In the genomic region with DNA sequence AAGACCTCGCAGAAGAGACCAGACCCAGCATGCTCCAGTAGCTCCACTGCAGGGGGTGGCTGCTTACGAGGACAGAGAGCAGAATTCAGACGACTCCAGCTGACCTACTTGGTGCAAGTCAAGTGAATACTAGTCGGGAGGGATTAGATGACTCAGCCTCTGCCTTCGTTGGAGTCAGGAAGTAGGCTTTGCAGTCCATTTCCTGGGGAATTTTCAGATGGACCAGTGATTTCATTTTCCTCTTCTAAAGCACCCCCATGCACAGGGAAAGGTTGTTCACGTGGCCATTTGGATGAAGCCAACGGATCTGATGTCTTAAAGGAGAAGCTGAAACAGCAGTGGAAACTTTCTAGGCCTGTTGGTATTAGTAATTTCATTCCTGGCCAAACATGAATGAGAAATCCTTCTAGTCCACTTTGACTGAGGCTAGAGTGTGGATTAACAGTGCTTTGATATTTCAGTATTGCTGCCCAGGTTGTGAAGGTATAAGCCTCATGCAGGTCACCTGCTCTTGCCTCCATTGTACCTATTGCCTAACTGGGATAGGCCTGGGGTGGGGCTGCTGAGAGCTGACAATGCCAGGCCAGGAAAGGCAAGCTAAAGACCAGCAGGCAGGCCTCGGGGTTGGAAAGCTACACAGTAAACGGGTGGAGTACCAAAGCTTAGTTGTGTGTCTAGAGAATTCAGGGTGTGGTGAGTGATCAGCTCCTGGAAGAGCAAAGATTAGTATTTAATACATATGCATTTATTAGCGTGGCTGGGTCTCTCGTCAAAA, we compare ENCODE assay signal across 8 cellular contexts.
DNase-seq lines count a peak whose midpoint lies in the region; ATAC-seq, FAIRE-seq and TF ChIP-seq lines count a peak whose summit lies in the region.

No MANE protein-coding gene starts in this region.

- H3K4me1 ChIP-seq in H1 (replicated peaks in 1 of 4; ENCODE audit: control insufficient read depth in 3 of 4, insufficient read depth in 4 of 4, low read length in 3 of 4), result peaks cover 0 to 9% (median 6%) of the 10 kb centered on the region in 4 experiments; a peak in 5 of 7 replicates
- peaks cover 42% of the 10 kb centered on the region for H3K4me1 ChIP-seq in osteoblast (ENCODE audit: insufficient read depth, low read length)

- no peak overlapping the region for H3K4me2 ChIP-seq in H1 (ENCODE audit: insufficient read depth in 1 of 2, low read depth in 2 of 2, low read length in 2 of 2)
- peak overlapping the region; percentile 46 for H3K4me2 ChIP-seq in osteoblast (ENCODE audit: insufficient read depth, low read length)

- TF ChIP-seq POLR2A in H1 (IDR thresholded peaks at IDR 0.05; ENCODE audit: control extremely low read depth in 1 of 2, low read depth in 2 of 2, low read length in 2 of 2), result no peak

- no peak overlapping the region for H4K91ac ChIP-seq in H1 (replicated peaks; ENCODE audit: insufficient read length, low read length)

- H2AK5ac ChIP-seq in H1 (ENCODE audit: low read depth, low read length), result no peak overlapping the region

- no peak overlapping the region for H3K14ac ChIP-seq in H1 (ENCODE audit: insufficient read length)

- CTCF ChIA-PET in H1 (lab: Charles Lee; ENCODE audit: partially characterized antibody), result interaction anchor here (1.4 to 1.7 kb wide), 3 partner anchors 10 to 35 kb away, joined by 3 to 5 read pairs (median 4); no protein-coding TSS in a partner anchor

- no peak for TF ChIP-seq EP300 in H1 (IDR thresholded peaks at IDR 0.05; ENCODE audit: borderline replicate concordance in 1 of 2, low read depth in 2 of 2, low read length in 2 of 2)

- H2AFZ ChIP-seq in H1 (ENCODE audit: low read length) (no peak overlapping the region), osteoblast (ENCODE audit: low read length) (peak overlapping the region; percentile 24)

- no peak overlapping the region for H4K8ac ChIP-seq in H1 (ENCODE audit: extremely low read depth, insufficient read depth, low read length)

- H3K27me3 ChIP-seq in H1 (replicated peaks in 1 of 4; ENCODE audit: control insufficient read depth in 3 of 4, extremely low read depth in 1 of 4, insufficient read depth in 3 of 4, low read length in 3 of 4) (no peaks in the 10 kb centered on the region), osteoblast (ENCODE audit: insufficient read depth, low read length) (no peaks in the 10 kb centered on the region)

- H3K9me3 ChIP-seq in H1 (ENCODE audit: insufficient read depth in 2 of 2, low read depth in 1 of 2, low read length in 1 of 2) (no peaks in the 10 kb centered on the region), osteoblast (ENCODE audit: low read depth, low read length) (no peaks in the 10 kb centered on the region)

- no peak overlapping the region for H3K56ac ChIP-seq in H1 (replicated peaks; ENCODE audit: insufficient read length, low read depth, low read length)

- TF ChIP-seq CTCF in H1 (IDR thresholded peaks at IDR 0.05; ENCODE audit: control extremely low read depth in 1 of 3, insufficient read depth in 1 of 3, low read depth in 1 of 3, low read length in 3 of 3) (no peak), osteoblast (IDR thresholded peaks at IDR 0.05; ENCODE audit: extremely low read depth, low read depth, low read length) (no peak)

- H3K9ac ChIP-seq in H1 (replicated peaks in 1 of 4; ENCODE audit: extremely low read depth in 1 of 4, low read depth in 3 of 4, low read length in 3 of 4), result no peak overlapping the region

- ATAC-seq in GM21619 (IDR thresholded peaks at IDR 0.05; ENCODE audit: unreplicated experiment) (no peak), GM21360 (IDR thresholded peaks at IDR 0.05; ENCODE audit: unreplicated experiment) (no peak)

- H2BK12ac ChIP-seq in H1 (ENCODE audit: low read depth, low read length), result no peak overlapping the region

- H3K23ac ChIP-seq in H1 (ENCODE audit: insufficient read length), result no peak overlapping the region

- DNase-seq in Daoy (ENCODE audit: low read depth), result peak; percentile 97
- peak; percentile 21 for DNase-seq in NCI-H510A (lab: John Stamatoyannopoulos, UW)
- DNase-seq in H1 (ENCODE audit: low read depth in 1 of 2, low spot score in 2 of 2), result peak in 1 of 2 experiments; percentile 17
- DNase-seq in osteoblast (ENCODE audit: insufficient read length, low spot score, missing footprints), result peak; percentile 88
- DNase-seq in stimulated activated CD4-positive, alpha-beta T cell treated with anti-CD3 and anti-CD28 coated beads, Interleukin-1b, Interleukin-23, amount 100 ng/mL, for 48 hours, result no peak
- no peak for DNase-seq in NCI-H2029 treated with DMSO at 0.1 percent for 48 hours (lab: John Stamatoyannopoulos, UW)

- H4K20me1 ChIP-seq in H1 (replicated peaks in 1 of 2; ENCODE audit: control insufficient read depth in 1 of 2, insufficient read depth in 2 of 2, low read length in 2 of 2) (no peaks in the 10 kb centered on the region), osteoblast (ENCODE audit: insufficient read depth, low read length) (no peaks in the 10 kb centered on the region)

- 75% methylated on average over 11 of the region's 11 CpGs; no CpG with 5 or more reads in 1 of the 2 experiments for WGBS in H1 (ENCODE audit: extremely low coverage in 1 of 2, insufficient coverage in 1 of 2, insufficient read length in 1 of 2, insufficient replicate concordance in 2 of 2, low coverage in 1 of 2, low lambda C conversion rate in 2 of 2, missing lambda C conversion rate in 1 of 2), 2 experiments

- no peaks in the 10 kb centered on the region for H3K79me1 ChIP-seq in H1 (ENCODE audit: low read depth, low read length)

- H4K5ac ChIP-seq in H1 (ENCODE audit: insufficient read length, low read depth, low read length), result no peak overlapping the region

- H2BK5ac ChIP-seq in H1 (ENCODE audit: low read depth, low read length), result no peak overlapping the region

- H3K4ac ChIP-seq in H1 (replicated peaks; ENCODE audit: insufficient read length, low read depth, low read length), result no peak overlapping the region

- no peaks in the 10 kb centered on the region for H3K79me2 ChIP-seq in H1 (ENCODE audit: control insufficient read depth in 1 of 2, insufficient read depth in 2 of 2, low read length in 2 of 2)
- no peaks in the 10 kb centered on the region for H3K79me2 ChIP-seq in osteoblast (ENCODE audit: insufficient read depth, low read length)

- POLR2A ChIA-PET in H1 (lab: Charles Lee; ENCODE audit: partially characterized antibody), result interaction anchor here (0.6 kb wide), 1 partner anchor 577 kb away, joined by 3 read pairs; no protein-coding TSS in a partner anchor

- no peaks in the 10 kb centered on the region for H3K23me2 ChIP-seq in H1 (ENCODE audit: low read depth, low read length)

- H3K4me3 ChIP-seq in H1 (ENCODE audit: extremely low read depth in 1 of 4, insufficient read depth in 2 of 4, low read depth in 3 of 4, low read length in 4 of 4) (no peak overlapping the region), osteoblast (ENCODE audit: insufficient read depth, low read length) (no peak overlapping the region)

- no peak overlapping the region for H2BK120ac ChIP-seq in H1 (replicated peaks; ENCODE audit: low read depth, low read length)

- no peak overlapping the region for H2BK15ac ChIP-seq in H1 (ENCODE audit: low read length)

- no peak overlapping the region for H2BK20ac ChIP-seq in H1 (ENCODE audit: low read length)

- TF ChIP-seq RAD21 in H1 (IDR thresholded peaks at IDR 0.05 in 1 of 2, conservative IDR thresholded peaks at IDR 0.05 in 1 of 2; ENCODE audit: low read depth in 2 of 2, low read length in 2 of 2), result no peak

- no peak overlapping the region for H3K18ac ChIP-seq in H1 (ENCODE audit: extremely low read depth, low read length)

- H3K27ac ChIP-seq in H1 (ENCODE audit: low read depth, low read length) (no peak overlapping the region), osteoblast (ENCODE audit: low read depth, low read length) (peak overlapping the region; percentile 91)

- H3K36me3 ChIP-seq in H1 (ENCODE audit: control insufficient read depth in 2 of 4, insufficient read depth in 4 of 4, low read length in 3 of 4), result no peaks in the 10 kb centered on the region
- no peaks in the 10 kb centered on the region for H3K36me3 ChIP-seq in osteoblast (ENCODE audit: insufficient read depth, low read length)

- FAIRE-seq in H1 (lab: Jason Lieb, UNC), result no peak

TF ChIP-seq in H1, 55 proteins besides CTCF, POLR2A, EP300 and RAD21:
- TF ChIP-seq JUND (IDR thresholded peaks at IDR 0.05; ENCODE audit: low read length) (peak; percentile 42; the same call in 1 of the 2 replicates), MAFK (IDR thresholded peaks at IDR 0.05; ENCODE audit: low read depth, low read length) (peak; percentile 17; the same call in 1 of the 2 replicates), BACH1 (IDR thresholded peaks at IDR 0.05; ENCODE audit: low read length) (peak; percentile 24; the same call in 1 of the 2 replicates), NANOG (IDR thresholded peaks at IDR 0.05; ENCODE audit: insufficient read depth, low read depth, low read length, poor library complexity, severe bottlenecking) (no peak), TAF7 (optimal IDR thresholded peaks at IDR 0.05; ENCODE audit: borderline replicate concordance, low read depth, low read length) (no peak)

Comparison
In these comparisons a context has a peak if more than half of its experiments do, and no peak if none do; other contexts are left out.
1. DNase-seq: peak in Daoy (single experiment), NCI-H510A (single experiment) and osteoblast (single experiment); none in stimulated activated CD4-positive, alpha-beta T cell treated with anti-CD3 and anti-CD28 coated beads, Interleukin-1b, Interleukin-23, amount 100 ng/mL, for 48 hours (single experiment) and NCI-H2029 treated with DMSO at 0.1 percent for 48 hours (single experiment).